ENCODE assay signal across 10 cellular contexts in the genomic region with DNA sequence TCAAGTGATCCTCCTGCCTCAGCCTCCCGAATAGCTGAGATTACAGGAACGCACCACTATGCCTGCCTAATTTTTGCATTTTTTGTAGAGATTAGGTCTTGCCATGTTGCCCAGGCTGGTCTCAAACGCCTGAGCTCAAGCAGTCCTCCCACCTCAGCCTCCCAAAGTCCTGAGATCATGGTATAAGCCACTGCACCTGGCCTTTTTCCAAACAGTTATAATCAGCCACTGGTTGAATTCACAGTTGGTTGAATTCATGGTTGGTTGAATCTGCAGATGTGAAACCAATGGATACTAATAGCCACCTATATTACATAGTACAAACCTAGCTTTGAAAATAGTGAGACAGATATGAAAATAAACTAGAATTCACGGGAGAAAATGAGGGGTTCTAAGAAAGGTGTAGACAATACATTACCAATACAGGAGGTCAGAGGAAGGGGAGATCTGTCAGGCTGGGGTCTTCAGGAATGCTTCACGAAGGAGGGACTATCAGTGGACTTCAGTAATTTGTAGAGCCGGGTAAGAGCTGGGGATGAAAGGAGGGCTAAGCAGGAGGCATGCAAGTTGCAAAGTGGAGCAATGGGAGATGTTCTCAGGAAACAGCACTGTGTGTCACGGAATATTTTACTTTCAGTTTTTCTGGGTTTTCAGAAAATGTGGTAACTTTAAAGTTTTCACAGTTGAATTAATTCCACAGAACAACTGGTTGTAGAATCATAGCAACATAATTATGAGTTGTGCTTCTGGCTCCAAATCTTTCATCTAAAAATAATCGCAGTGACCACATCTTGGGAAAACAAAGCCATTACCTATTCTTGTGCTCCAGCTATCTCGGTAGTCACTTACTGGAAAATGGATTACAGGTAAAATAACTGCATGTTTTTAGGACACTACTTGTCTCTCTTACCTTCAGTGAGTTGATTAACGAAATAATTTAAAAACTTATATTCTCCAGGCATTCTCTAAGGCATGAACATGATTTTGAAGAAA. TPM values are rescaled to one million over a fixed set of nuclear protein-coding genes. Genes with fewer than 3 reads are reported as not detected.
A peak's percentile ranks its signal among the peaks of the same experiment; 100 is the strongest.
DNase-seq lines count a peak whose midpoint lies in the region; ATAC-seq and TF ChIP-seq lines count a peak whose summit lies in the region.
"Had no signal": no experiment of that assay in that cellular context is flagged by ENCODE, and none has a peak within 500 bp of the region (broad histone marks: within the 10 kb centered on the region; RNA-seq: fewer than 3 reads in every experiment).

No MANE protein-coding gene starts in this region.

- H3K9me3 ChIP-seq in esophagus squamous epithelium (no peaks in the 10 kb centered on the region), suprapubic skin (no peaks in the 10 kb centered on the region)
- H3K9me3 ChIP-seq: left lung had no signal

- TF ChIP-seq EP300 in suprapubic skin (IDR thresholded peaks at IDR 0.05) = no peak

- no peak for ATAC-seq in GM19328 (IDR thresholded peaks at IDR 0.05; ENCODE audit: unreplicated experiment)
- ATAC-seq: left lung had no signal

- H3K9me3 Mint-ChIP-seq in activated naive CD4-positive, alpha-beta T cell treated with anti-CD3 and anti-CD28 coated beads for 36 hours = no peaks in the 10 kb centered on the region
- no peaks in the 10 kb centered on the region for H3K9me3 Mint-ChIP-seq in IgD-negative memory B cell

- H3K4me1 Mint-ChIP-seq in activated naive CD4-positive, alpha-beta T cell treated with anti-CD3 and anti-CD28 coated beads for 36 hours (ENCODE audit: low read depth) = peaks cover 79% of the 10 kb centered on the region
- peaks cover 16 to 38% (median 37%) of the 10 kb centered on the region in 3 donors for H3K4me1 Mint-ChIP-seq in IgD-negative memory B cell

- H3K36me3 ChIP-seq in esophagus squamous epithelium = no peaks in the 10 kb centered on the region
- no peaks in the 10 kb centered on the region for H3K36me3 ChIP-seq in suprapubic skin
- H3K36me3 ChIP-seq: left lung had no signal

- intact Hi-C loops in activated naive CD4-positive, alpha-beta T cell treated with anti-CD3 and anti-CD28 coated beads for 36 hours (cut with micrococcal nuclease) = loop anchor here (2.0 kb wide), 1 partner anchor 13 kb away; the partner anchor contains the start of gene CEP85L
- intact Hi-C loops in esophagus squamous epithelium (cut with DNase I) = no loop called here

- 66 to 72% methylated on average over 9 to 10 of the region's 10 CpGs for WGBS in esophagus squamous epithelium, 2 donors
- 72% methylated on average over 10 of the region's 10 CpGs for WGBS in suprapubic skin

- H3K4me1 ChIP-seq in esophagus squamous epithelium (peaks cover 0 to 23% (median 16%) of the 10 kb centered on the region in 3 donors), suprapubic skin (peaks cover 8% of the 10 kb centered on the region)
- H3K4me1 ChIP-seq: left lung had no signal

- H3K4me3 ChIP-seq in esophagus squamous epithelium (peak overlapping the region in 3 of 4 donors; percentile 10 to 54 (median 11)), suprapubic skin (peak overlapping the region; percentile 26)
- H3K4me3 ChIP-seq: left lung had no signal

- H3K27ac Mint-ChIP-seq in activated naive CD4-positive, alpha-beta T cell treated with anti-CD3 and anti-CD28 coated beads for 36 hours = peak overlapping the region; percentile 92
- H3K27ac Mint-ChIP-seq in IgD-negative memory B cell = peak overlapping the region in 1 of 3 donors; percentile 81

- TF ChIP-seq POLR2A in esophagus squamous epithelium (IDR thresholded peaks at IDR 0.05) (no peak), suprapubic skin (IDR thresholded peaks at IDR 0.05) (no peak)

- peaks cover 9% of the 10 kb centered on the region for H3K36me3 Mint-ChIP-seq in activated naive CD4-positive, alpha-beta T cell treated with anti-CD3 and anti-CD28 coated beads for 36 hours (ENCODE audit: low read depth)
- H3K36me3 Mint-ChIP-seq in IgD-negative memory B cell = peaks cover 2% of the 10 kb centered on the region

- DNase-seq in activated naive CD4-positive, alpha-beta T cell treated with anti-CD3 and anti-CD28 coated beads for 36 hours = no peak
- no peak for DNase-seq in activated naive CD4-positive, alpha-beta T cell treated with Interleukin-2 at 50 U/mL for 16 hours
- no peak for DNase-seq in esophagus squamous epithelium (lab: John Stamatoyannopoulos, UW)
- no peak for DNase-seq in suprapubic skin (ENCODE audit: low spot score in 2 of 2)
- DNase-seq in NCI-H2029 treated with DMSO at 0.1 percent for 48 hours (lab: John Stamatoyannopoulos, UW) = no peak
- DNase-seq in substantia nigra (lab: John Stamatoyannopoulos, UW) = no peak
- DNase-seq: GOT3, left lung had no signal

- TF ChIP-seq CTCF in esophagus squamous epithelium (IDR thresholded peaks at IDR 0.05) (no peak), suprapubic skin (IDR thresholded peaks at IDR 0.05) (no peak)

- CTCF ChIA-PET in activated naive CD4-positive, alpha-beta T cell treated with anti-CD3 and anti-CD28 coated beads for 36 hours (lab: Charles Lee) = interaction anchor here (0.6 to 1.6 kb wide), 8 partner anchors 13 to 233 kb away, joined by 3 to 5 read pairs (median 4); no protein-coding TSS in a partner anchor

- peak overlapping the region; percentile 88 for H3K4me3 Mint-ChIP-seq in activated naive CD4-positive, alpha-beta T cell treated with anti-CD3 and anti-CD28 coated beads for 36 hours
- H3K4me3 Mint-ChIP-seq in IgD-negative memory B cell = peak overlapping the region; percentile 56 to 85 (median 79)

- H3K27ac ChIP-seq in esophagus squamous epithelium = peak overlapping the region in 2 of 4 donors; percentile 40
- peak overlapping the region; percentile 8 for H3K27ac ChIP-seq in suprapubic skin
- H3K27ac ChIP-seq in substantia nigra (ENCODE audit: low read depth, low read length, poor library complexity, severe bottlenecking) = no peak overlapping the region
- H3K27ac ChIP-seq: left lung had no signal

- no peaks in the 10 kb centered on the region for H3K27me3 ChIP-seq in esophagus squamous epithelium
- no peaks in the 10 kb centered on the region for H3K27me3 ChIP-seq in suprapubic skin
- H3K27me3 ChIP-seq: left lung had no signal

- H3K27me3 Mint-ChIP-seq in activated naive CD4-positive, alpha-beta T cell treated with anti-CD3 and anti-CD28 coated beads for 36 hours (ENCODE audit: low read depth) = no peaks in the 10 kb centered on the region
- no peaks in the 10 kb centered on the region for H3K27me3 Mint-ChIP-seq in IgD-negative memory B cell

RNA-seq across cellular contexts. Expression of gene CEP85L, which starts 12.9 kb away (rescaled TPM):
- total RNA-seq in activated naive CD4-positive, alpha-beta T cell treated with anti-CD3 and anti-CD28 coated beads for 36 hours = 10 to 100 TPM; 31.4 to 31.9 TPM
- polyA plus RNA-seq in IgD-negative memory B cell = 15.2 TPM
- total RNA-seq in esophagus squamous epithelium = 1 to 10 TPM; 1.3 to 9.2 (median 5.3) TPM
- total RNA-seq in suprapubic skin = 1 to 10 TPM; 4.7 to 9.5 (median 5.3) TPM
